Comparison of ENCODE assay signal across 33 cellular contexts in the genomic region with DNA sequence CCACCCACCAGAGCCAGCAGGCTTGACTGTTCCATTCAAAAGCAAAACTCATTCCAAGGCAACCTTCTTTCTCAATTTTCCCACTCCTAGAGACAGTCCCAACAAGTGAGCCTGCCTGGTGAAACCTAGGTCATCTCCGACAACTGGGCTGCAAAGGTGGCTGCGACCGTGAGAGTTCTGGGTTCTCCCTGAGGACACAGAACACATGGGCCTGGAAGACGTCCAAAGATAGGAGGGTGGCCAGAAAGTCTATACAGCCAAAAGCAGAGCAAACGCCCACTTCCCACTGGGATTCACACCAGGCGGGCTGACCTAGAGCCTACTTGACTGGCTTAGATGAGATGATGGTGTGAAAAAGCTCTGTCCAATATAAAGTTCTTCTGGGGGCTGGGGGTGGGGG.
"Had no signal": no experiment of that assay in that cellular context is flagged by ENCODE, and none has a peak within 500 bp of the region (broad histone marks: within the 10 kb centered on the region; RNA-seq: fewer than 3 reads in every experiment).

No MANE protein-coding gene starts in this region.

- H3K9me3 Mint-ChIP-seq: activated CD4-positive, alpha-beta T cell treated with anti-CD3 and anti-CD28 coated beads, Interleukin-2, amount 10 ng/mL, durations not matched to agents 24 days and 14 days; activated naive CD4-positive, alpha-beta T cell treated with anti-CD3 and anti-CD28 coated beads, Interleukin-2, amount 10 ng/mL, durations not matched to agents 7 days and 5 days; activated naive CD8-positive, alpha-beta T cell treated with anti-CD3 and anti-CD28 coated beads, Interleukin-2, amount 10 ng/mL, durations not matched to agents 7 days and 5 days; activated T-helper 1 cell treated with anti-CD3 and anti-CD28 coated beads, Interleukin-12 subunit alpha, Interleukin-12 subunit beta, Interleukin-2, Interleukin-4 antibody, amounts not matched to agents 30 ng/mL and 10 ng/mL and 1 ng/mL, durations not matched to agents 14 hours and 24 hours and 36 hours; endodermal cell; T-helper 2 cell treated with Interferon-gamma antibody and Interleukin-4, amounts not matched to agents 5 μg/mL and 100 μg/mL, for 36 hours had no signal

- H3K27ac Mint-ChIP-seq: activated CD4-positive, alpha-beta memory T cell treated with anti-CD3 and anti-CD28 coated beads for 36 hours; activated CD4-positive, alpha-beta T cell treated with anti-CD3 and anti-CD28 coated beads for 36 hours; activated CD4-positive, alpha-beta T cell treated with anti-CD3 and anti-CD28 coated beads, Interleukin-2, amount 10 ng/mL, durations not matched to agents 24 days and 14 days; activated CD8-positive, alpha-beta memory T cell treated with anti-CD3 and anti-CD28 coated beads, Interleukin-2, amount 10 ng/mL, durations not matched to agents 7 days and 5 days; activated CD8-positive, alpha-beta T cell treated with anti-CD3 and anti-CD28 coated beads, Interleukin-2, amount 10 ng/mL, durations not matched to agents 7 days and 5 days; activated naive CD4-positive, alpha-beta T cell treated with anti-CD3 and anti-CD28 coated beads, Interleukin-2, amount 10 ng/mL, durations not matched to agents 7 days and 5 days; activated naive CD4-positive, alpha-beta T cell treated with anti-CD3 and anti-CD28 coated beads, Interleukin-2, amount 50 U/mL, for 72 hours; activated naive CD8-positive, alpha-beta T cell treated with anti-CD3 and anti-CD28 coated beads, Interleukin-2, amount 10 ng/mL, durations not matched to agents 7 days and 5 days; activated T-helper 1 cell treated with anti-CD3 and anti-CD28 coated beads, Interleukin-12 subunit alpha, Interleukin-12 subunit beta, Interleukin-2, Interleukin-4 antibody, amounts not matched to agents 30 ng/mL and 10 ng/mL and 1 ng/mL, durations not matched to agents 14 hours and 24 hours and 36 hours; endodermal cell; T-helper 17 cell; T-helper 2 cell treated with Interferon-gamma antibody and Interleukin-4, amounts not matched to agents 5 μg/mL and 100 μg/mL, for 36 hours had no signal

- H3K27me3 ChIP-seq: ascending aorta, breast epithelium, colonic mucosa had no signal

- H3K27ac ChIP-seq: ascending aorta, breast epithelium, cardiac muscle cell, colonic mucosa, dorsolateral prefrontal cortex, WERI-Rb-1 had no signal

- DNase-seq: activated CD4-positive, alpha-beta memory T cell treated with anti-CD3 and anti-CD28 coated beads for 36 hours; activated CD4-positive, alpha-beta T cell treated with anti-CD3 and anti-CD28 coated beads for 36 hours; activated CD4-positive, alpha-beta T cell treated with anti-CD3 and anti-CD28 coated beads, Interleukin-2, amount 10 ng/mL, durations not matched to agents 24 days and 14 days; activated CD4-positive, CD25-positive, alpha-beta regulatory T cell; activated CD4-positive, CD25-positive, alpha-beta regulatory T cell treated with anti-CD3 and anti-CD28 coated beads, Interleukin-2, amount 50 U/mL, for 72 hours; activated CD8-positive, alpha-beta memory T cell treated with anti-CD3 and anti-CD28 coated beads, Interleukin-2, amount 10 ng/mL, durations not matched to agents 7 days and 5 days; activated CD8-positive, alpha-beta memory T cell treated with anti-CD3 and anti-CD28 coated beads, Interleukin-2, amount 50 U/mL, for 4 hours; activated CD8-positive, alpha-beta T cell treated with anti-CD3 and anti-CD28 coated beads, Interleukin-2, amount 10 ng/mL, durations not matched to agents 7 days and 5 days; activated gamma-delta T cell; activated naive CD4-positive, alpha-beta T cell; activated naive CD4-positive, alpha-beta T cell treated with anti-CD3 and anti-CD28 coated beads, Interleukin-2, amount 10 ng/mL, durations not matched to agents 7 days and 5 days; activated naive CD8-positive, alpha-beta T cell treated with anti-CD3 and anti-CD28 coated beads, Interleukin-2, amount 10 ng/mL, durations not matched to agents 7 days and 5 days; activated T-cell treated with anti-CD3 and anti-CD28 coated beads, Interleukin-2, amount 50 U/mL, for 1 hour; activated T-cell treated with anti-CD3 and anti-CD28 coated beads, Interleukin-2, amount 50 U/mL, for 48 hours; central memory CD4-positive, alpha-beta T cell; cerebellar nuclear complex; colonic mucosa; dorsolateral prefrontal cortex; effector memory CD4-positive, alpha-beta T cell; endodermal cell; foreskin fibroblast; head of caudate nucleus; T-helper 17 cell; T1000; WERI-Rb-1 had no signal

- ATAC-seq: activated CD4-positive, alpha-beta T cell treated with anti-CD3 and anti-CD28 coated beads for 36 hours; activated CD8-positive, alpha-beta memory T cell treated with anti-CD3 and anti-CD28 coated beads, Interleukin-2, amount 10 ng/mL, durations not matched to agents 7 days and 5 days; activated CD8-positive, alpha-beta T cell treated with anti-CD3 and anti-CD28 coated beads, Interleukin-2, amount 10 ng/mL, durations not matched to agents 7 days and 5 days; activated naive CD4-positive, alpha-beta T cell treated with anti-CD3 and anti-CD28 coated beads, Interleukin-2, amount 50 U/mL, for 72 hours; esophagus mucosa; T-helper 17 cell had no signal

- H3K4me3 Mint-ChIP-seq: activated CD4-positive, alpha-beta memory T cell treated with anti-CD3 and anti-CD28 coated beads for 36 hours; activated CD4-positive, alpha-beta T cell treated with anti-CD3 and anti-CD28 coated beads for 36 hours; activated CD4-positive, alpha-beta T cell treated with anti-CD3 and anti-CD28 coated beads, Interleukin-2, amount 10 ng/mL, durations not matched to agents 24 days and 14 days; activated CD8-positive, alpha-beta memory T cell treated with anti-CD3 and anti-CD28 coated beads, Interleukin-2, amount 10 ng/mL, durations not matched to agents 7 days and 5 days; activated CD8-positive, alpha-beta T cell treated with anti-CD3 and anti-CD28 coated beads, Interleukin-2, amount 10 ng/mL, durations not matched to agents 7 days and 5 days; activated naive CD4-positive, alpha-beta T cell treated with anti-CD3 and anti-CD28 coated beads, Interleukin-2, amount 10 ng/mL, durations not matched to agents 7 days and 5 days; activated naive CD8-positive, alpha-beta T cell treated with anti-CD3 and anti-CD28 coated beads, Interleukin-2, amount 10 ng/mL, durations not matched to agents 7 days and 5 days; activated T-helper 1 cell treated with anti-CD3 and anti-CD28 coated beads, Interleukin-12 subunit alpha, Interleukin-12 subunit beta, Interleukin-2, Interleukin-4 antibody, amounts not matched to agents 30 ng/mL and 10 ng/mL and 1 ng/mL, durations not matched to agents 14 hours and 24 hours and 36 hours; brain; endodermal cell; T-helper 17 cell; T-helper 2 cell treated with Interferon-gamma antibody and Interleukin-4, amounts not matched to agents 5 μg/mL and 100 μg/mL, for 36 hours had no signal

- H3K36me3 ChIP-seq: ascending aorta, breast epithelium, cardiac muscle cell, colonic mucosa, WERI-Rb-1 had no signal

- H3K36me3 Mint-ChIP-seq: activated CD4-positive, alpha-beta memory T cell treated with anti-CD3 and anti-CD28 coated beads for 36 hours; activated CD8-positive, alpha-beta memory T cell treated with anti-CD3 and anti-CD28 coated beads, Interleukin-2, amount 10 ng/mL, durations not matched to agents 7 days and 5 days; activated naive CD4-positive, alpha-beta T cell treated with anti-CD3 and anti-CD28 coated beads, Interleukin-2, amount 10 ng/mL, durations not matched to agents 7 days and 5 days; activated naive CD4-positive, alpha-beta T cell treated with anti-CD3 and anti-CD28 coated beads, Interleukin-2, amount 50 U/mL, for 72 hours; activated naive CD8-positive, alpha-beta T cell treated with anti-CD3 and anti-CD28 coated beads, Interleukin-2, amount 10 ng/mL, durations not matched to agents 7 days and 5 days; brain had no signal

- H3K4me3 ChIP-seq: ascending aorta, breast epithelium, cardiac muscle cell, colonic mucosa, dorsolateral prefrontal cortex had no signal

- H3K4me1 Mint-ChIP-seq: activated CD4-positive, alpha-beta T cell treated with anti-CD3 and anti-CD28 coated beads for 36 hours; activated CD4-positive, alpha-beta T cell treated with anti-CD3 and anti-CD28 coated beads, Interleukin-2, amount 10 ng/mL, durations not matched to agents 24 days and 14 days; activated CD8-positive, alpha-beta memory T cell treated with anti-CD3 and anti-CD28 coated beads, Interleukin-2, amount 10 ng/mL, durations not matched to agents 7 days and 5 days; activated naive CD4-positive, alpha-beta T cell treated with anti-CD3 and anti-CD28 coated beads, Interleukin-2, amount 10 ng/mL, durations not matched to agents 7 days and 5 days; activated naive CD8-positive, alpha-beta T cell treated with anti-CD3 and anti-CD28 coated beads, Interleukin-2, amount 10 ng/mL, durations not matched to agents 7 days and 5 days; endodermal cell; T-helper 17 cell had no signal

- H3K4me1 ChIP-seq: ascending aorta, breast epithelium, colonic mucosa had no signal

- H3K27me3 Mint-ChIP-seq: activated CD4-positive, alpha-beta T cell treated with anti-CD3 and anti-CD28 coated beads, Interleukin-2, amount 10 ng/mL, durations not matched to agents 24 days and 14 days; activated CD8-positive, alpha-beta memory T cell treated with anti-CD3 and anti-CD28 coated beads, Interleukin-2, amount 10 ng/mL, durations not matched to agents 7 days and 5 days had no signal

- H3K9me3 ChIP-seq: ascending aorta, breast epithelium, colonic mucosa had no signal
